In genomic region chr15:56464893-56465520, GRCh38 we compare ENCODE assay signal across 8 cellular contexts. TPM values are rescaled to one million over a fixed set of nuclear protein-coding genes. Genes with fewer than 3 reads are reported as not detected.
A peak's percentile ranks its signal among the peaks of the same experiment; 100 is the strongest.
DNase-seq lines count a peak whose midpoint lies in the region; ATAC-seq and TF ChIP-seq lines count a peak whose summit lies in the region.

Gene MNS1, minus strand, starts transcription at chr15:56465137. Its CDS starts 165 bp downstream, at chr15:56464972.

- H3K36me3 ChIP-seq in Peyer's patch = no peaks in the 10 kb centered on the region

- H3K9me3 Mint-ChIP-seq in activated T-helper 2 cell treated with anti-CD3 and anti-CD28 coated beads, Interferon-gamma antibody, Interleukin-2, Interleukin-4, amounts not matched to agents 10 μg/mL and 5 μg/mL and 100 μg/mL, durations not matched to agents 14 hours and 24 hours and 36 hours = no peaks in the 10 kb centered on the region
- no peaks in the 10 kb centered on the region for H3K9me3 Mint-ChIP-seq in natural killer cell
- H3K9me3 Mint-ChIP-seq in stimulated activated naive CD8-positive, alpha-beta T cell treated with anti-CD3 and anti-CD28 coated beads, Interleukin-15, Interleukin-2, amounts not matched to agents 100 ng/mL and 50 ng/mL, for 24 hours = no peaks in the 10 kb centered on the region

- H3K9me3 ChIP-seq in Peyer's patch = no peaks in the 10 kb centered on the region

- peak within 1 kb of the TSS; percentile 55 for H3K4me3 ChIP-seq in Jurkat, Clone E6-1 (ENCODE audit: low read length)
- H3K4me3 ChIP-seq in Peyer's patch (peak within 1 kb of the TSS; percentile 37 to 59 (median 50)), fibroblast of the aortic adventitia (ENCODE audit: low read depth, low read length) (peak within 1 kb of the TSS; percentile 81)

- H3K27me3 Mint-ChIP-seq in activated T-helper 2 cell treated with anti-CD3 and anti-CD28 coated beads, Interferon-gamma antibody, Interleukin-2, Interleukin-4, amounts not matched to agents 10 μg/mL and 5 μg/mL and 100 μg/mL, durations not matched to agents 14 hours and 24 hours and 36 hours (ENCODE audit: low read depth) = peaks cover 23% of the 10 kb centered on the region
- H3K27me3 Mint-ChIP-seq in natural killer cell (ENCODE audit: low read depth in 2 of 2) = peaks cover 8 to 14% of the 10 kb centered on the region in 2 donors
- H3K27me3 Mint-ChIP-seq in stimulated activated naive CD8-positive, alpha-beta T cell treated with anti-CD3 and anti-CD28 coated beads, Interleukin-15, Interleukin-2, amounts not matched to agents 100 ng/mL and 50 ng/mL, for 24 hours = peaks cover 24% of the 10 kb centered on the region

- intact Hi-C loops in activated T-helper 2 cell treated with anti-CD3 and anti-CD28 coated beads, Interferon-gamma antibody, Interleukin-2, Interleukin-4, amounts not matched to agents 10 μg/mL and 5 μg/mL and 100 μg/mL, durations not matched to agents 14 hours and 24 hours and 36 hours (cut with micrococcal nuclease) = loop anchor here (5.0 kb wide), 1 partner anchor 638 kb away; no protein-coding TSS in a partner anchor
- intact Hi-C loops in natural killer cell (cut with micrococcal nuclease) = no loop called here

- TF ChIP-seq CTCF in Peyer's patch (IDR thresholded peaks at IDR 0.05) (no peak), fibroblast of the aortic adventitia (IDR thresholded peaks at IDR 0.05; ENCODE audit: insufficient read depth, low read length) (no peak), natural killer cell (IDR thresholded peaks at IDR 0.05) (no peak)

- H3K27ac Mint-ChIP-seq in activated T-helper 2 cell treated with anti-CD3 and anti-CD28 coated beads, Interferon-gamma antibody, Interleukin-2, Interleukin-4, amounts not matched to agents 10 μg/mL and 5 μg/mL and 100 μg/mL, durations not matched to agents 14 hours and 24 hours and 36 hours = peak within 1 kb of the TSS; percentile 36
- peak within 1 kb of the TSS; percentile 70 to 88 for H3K27ac Mint-ChIP-seq in natural killer cell
- H3K27ac Mint-ChIP-seq in stimulated activated naive CD8-positive, alpha-beta T cell treated with anti-CD3 and anti-CD28 coated beads, Interleukin-15, Interleukin-2, amounts not matched to agents 100 ng/mL and 50 ng/mL, for 24 hours = peak within 1 kb of the TSS; percentile 81

- ATAC-seq in GM21737 (IDR thresholded peaks at IDR 0.05; ENCODE audit: unreplicated experiment) = peak; percentile 99
- ATAC-seq in natural killer cell = peak; percentile 93 to 95 (median 94)

- H3K4me1 ChIP-seq in Peyer's patch = peaks cover 0 to 7% (median 2%) of the 10 kb centered on the region in 4 donors

- peak within 1 kb of the TSS; percentile 87 for H3K4me3 Mint-ChIP-seq in activated T-helper 2 cell treated with anti-CD3 and anti-CD28 coated beads, Interferon-gamma antibody, Interleukin-2, Interleukin-4, amounts not matched to agents 10 μg/mL and 5 μg/mL and 100 μg/mL, durations not matched to agents 14 hours and 24 hours and 36 hours (ENCODE audit: low read depth)
- peak within 1 kb of the TSS; percentile 94 for H3K4me3 Mint-ChIP-seq in natural killer cell
- H3K4me3 Mint-ChIP-seq in stimulated activated naive CD8-positive, alpha-beta T cell treated with anti-CD3 and anti-CD28 coated beads, Interleukin-15, Interleukin-2, amounts not matched to agents 100 ng/mL and 50 ng/mL, for 24 hours = peak within 1 kb of the TSS; percentile 90

- TF ChIP-seq POLR2A in Peyer's patch (IDR thresholded peaks at IDR 0.05) = no peak

- H3K27ac ChIP-seq in Peyer's patch = peak within 1 kb of the TSS in 1 of 4 donors; percentile 8

- peak; percentile 97 for DNase-seq in Daoy (ENCODE audit: low read depth)
- DNase-seq in Jurkat, Clone E6-1 (ENCODE audit: low read depth, low spot score) = peak; percentile 90
- peak; percentile 79 to 96 (median 91) for DNase-seq in Peyer's patch
- DNase-seq in activated T-helper 2 cell treated with anti-CD3 and anti-CD28 coated beads, Interferon-gamma antibody, Interleukin-2, Interleukin-4, amounts not matched to agents 10 μg/mL and 5 μg/mL and 100 μg/mL, durations not matched to agents 14 hours and 24 hours and 36 hours (ENCODE audit: low spot score) = peak; percentile 76
- DNase-seq in fibroblast of the aortic adventitia (ENCODE audit: low read depth) = peak; percentile 95
- DNase-seq in natural killer cell = peak; percentile 63

- H3K36me3 Mint-ChIP-seq in activated T-helper 2 cell treated with anti-CD3 and anti-CD28 coated beads, Interferon-gamma antibody, Interleukin-2, Interleukin-4, amounts not matched to agents 10 μg/mL and 5 μg/mL and 100 μg/mL, durations not matched to agents 14 hours and 24 hours and 36 hours (ENCODE audit: low read depth) = no peaks in the 10 kb centered on the region
- H3K36me3 Mint-ChIP-seq in natural killer cell = no peaks in the 10 kb centered on the region
- H3K36me3 Mint-ChIP-seq in stimulated activated naive CD8-positive, alpha-beta T cell treated with anti-CD3 and anti-CD28 coated beads, Interleukin-15, Interleukin-2, amounts not matched to agents 100 ng/mL and 50 ng/mL, for 24 hours (ENCODE audit: low read depth) = no peaks in the 10 kb centered on the region

- H3K27me3 ChIP-seq in Peyer's patch = no peaks in the 10 kb centered on the region

- H3K4me1 Mint-ChIP-seq in activated T-helper 2 cell treated with anti-CD3 and anti-CD28 coated beads, Interferon-gamma antibody, Interleukin-2, Interleukin-4, amounts not matched to agents 10 μg/mL and 5 μg/mL and 100 μg/mL, durations not matched to agents 14 hours and 24 hours and 36 hours (ENCODE audit: low read depth) = peaks cover 26% of the 10 kb centered on the region
- H3K4me1 Mint-ChIP-seq in natural killer cell = peaks cover 20 to 21% of the 10 kb centered on the region in 2 donors
- H3K4me1 Mint-ChIP-seq in stimulated activated naive CD8-positive, alpha-beta T cell treated with anti-CD3 and anti-CD28 coated beads, Interleukin-15, Interleukin-2, amounts not matched to agents 100 ng/mL and 50 ng/mL, for 24 hours (ENCODE audit: low read depth) = peaks cover 25% of the 10 kb centered on the region

RNA-seq across cellular contexts. Expression of gene MNS1, which starts in this region (rescaled TPM):
- 10.4 and 12.3 TPM in 2 replicates for total RNA-seq in Daoy (2014; rRNA removed; shearing (Covaris generic))
- 1.3 TPM for polyA plus RNA-seq in Jurkat, Clone E6-1 (2012; ENCODE audit: insufficient read depth, insufficient read length)
- total RNA-seq in Peyer's patch (1 to 10 TPM in 3 of 4 donors, under 1 TPM in 1; 0.70 to 3.2 (median 1.5) TPM), fibroblast of the aortic adventitia (ENCODE audit: low replicate concordance) (3.8 and 7.0 TPM in 2 replicates), natural killer cell (under 1 TPM in 1 of 3 donors, not detected in 2; 0.52 TPM)
- 0.14 and 1.1 TPM in 2 replicates for total RNA-seq in activated T-helper 2 cell treated with anti-CD3 and anti-CD28 coated beads, Interferon-gamma antibody, Interleukin-2, Interleukin-4, amounts not matched to agents 10 μg/mL and 5 μg/mL and 100 μg/mL, durations not matched to agents 14 hours and 24 hours and 36 hours

Comparison
In these comparisons a context has a peak if more than half of its experiments do, and no peak if none do; other contexts are left out.
1. Peak in DNase-seq and ATAC-seq in natural killer cell; RNA of the gene not detected or under 1 TPM.